ENCODE assay signal across 21 cellular contexts in the genomic region with DNA sequence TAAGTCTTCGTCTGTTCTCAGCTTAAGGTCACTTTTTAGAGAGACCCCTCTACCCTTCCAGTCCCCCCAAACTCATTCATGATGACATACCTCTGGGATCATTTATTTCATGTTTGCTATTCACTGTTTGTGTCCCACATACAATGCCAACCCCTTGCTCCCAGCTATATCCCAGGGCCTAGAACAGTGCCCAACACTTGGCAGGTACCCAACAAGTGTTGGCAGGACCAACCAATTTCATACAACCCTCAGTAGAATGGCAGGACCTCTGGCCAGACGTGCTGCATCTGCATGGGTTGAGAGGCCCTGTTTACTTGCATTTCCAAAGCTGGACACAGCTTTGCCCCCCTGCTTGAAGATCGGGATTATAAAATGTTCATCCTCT.
"Had no signal": no experiment of that assay in that cellular context is flagged by ENCODE, and none has a peak within 500 bp of the region (broad histone marks: within the 10 kb centered on the region; RNA-seq: fewer than 3 reads in every experiment).

No MANE protein-coding gene starts in this region.

- H3K27me3 ChIP-seq: heart right ventricle, left lung, spleen had no signal

- H3K27ac ChIP-seq: coronary artery, left lung, lower lobe of right lung, psoas muscle, spleen had no signal

- H3K4me3 ChIP-seq: coronary artery, heart right ventricle, left lung, lower lobe of right lung, psoas muscle, spleen had no signal

- ATAC-seq: heart right ventricle, natural killer cell, psoas muscle, sciatic nerve had no signal

- H3K9me3 Mint-ChIP-seq: endodermal cell, memory B cell, mesothelial cell of epicardium, natural killer cell had no signal

- H3K27me3 Mint-ChIP-seq: memory B cell had no signal

- H3K36me3 Mint-ChIP-seq: mesothelial cell of epicardium had no signal

- H3K4me3 Mint-ChIP-seq: endodermal cell, memory B cell, mesothelial cell of epicardium, natural killer cell had no signal

- H3K4me1 ChIP-seq: left lung, psoas muscle had no signal

- H3K9me3 ChIP-seq: heart right ventricle, left lung, lower lobe of right lung, psoas muscle, spleen had no signal

- H3K27ac Mint-ChIP-seq: endodermal cell, memory B cell, mesothelial cell of epicardium had no signal

- H3K4me1 Mint-ChIP-seq: endodermal cell, mesothelial cell of epicardium had no signal

- DNase-seq: effector CD4-positive, alpha-beta T cell; endodermal cell; foreskin melanocyte; heart right ventricle; hypothalamus; islet precursor cell; lower lobe of right lung; natural killer cell; retina; spleen; stimulated activated CD4-positive, alpha-beta T cell treated with anti-CD3 and anti-CD28 coated beads, Interleukin-15, amount 100 ng/mL, for 24 hours; stimulated activated CD4-positive, alpha-beta T cell treated with anti-CD3 and anti-CD28 coated beads, Interleukin-2, amount 100 ng/mL, for 24 hours; stimulated activated CD4-positive, alpha-beta T cell treated with anti-CD3 and anti-CD28 coated beads, Interleukin-4, amount 100 ng/mL, for 4 hours; stimulated activated naive CD4-positive, alpha-beta T cell treated with Interleukin-2 at 50 U/mL for 16 hours; trophoblast cell had no signal
